In the genomic region with DNA sequence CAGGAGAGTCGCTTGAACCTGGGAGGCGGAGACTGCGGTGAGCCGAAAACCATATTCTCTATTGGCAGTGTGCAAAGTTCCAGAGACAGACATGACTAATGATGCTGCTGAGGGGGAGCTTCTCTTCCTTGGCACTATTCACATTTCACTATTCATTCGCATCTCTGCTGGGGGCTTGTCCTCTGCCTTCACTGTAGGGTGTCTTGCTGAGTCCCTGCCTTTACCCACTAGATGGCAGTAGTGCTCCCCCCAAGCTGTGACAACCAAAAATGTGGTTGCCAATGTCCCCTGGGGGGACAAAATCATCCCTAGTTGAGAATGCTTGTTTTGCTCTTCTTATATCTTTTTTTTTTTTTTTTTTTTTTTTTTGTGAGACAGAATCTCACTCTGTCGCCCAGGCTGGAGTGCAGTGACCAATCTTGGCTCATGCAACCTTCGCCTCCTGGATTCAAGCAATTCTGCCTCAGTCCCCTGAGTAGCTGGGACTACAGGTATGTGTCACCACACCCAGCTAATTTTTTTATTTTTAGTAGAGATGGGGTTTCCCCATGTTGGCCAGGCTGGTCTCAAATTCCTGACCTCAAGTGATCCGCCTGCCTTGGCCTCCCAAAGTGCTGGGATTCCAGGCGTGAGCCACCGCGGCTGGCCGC, we compare ENCODE assay signal across 8 cellular contexts. TPM values are rescaled to one million over a fixed set of nuclear protein-coding genes. Genes with fewer than 3 reads are reported as not detected.
A peak's percentile ranks its signal among the peaks of the same experiment; 100 is the strongest.
DNase-seq lines count a peak whose midpoint lies in the region; ATAC-seq, FAIRE-seq and TF ChIP-seq lines count a peak whose summit lies in the region.
"Not testable (repeated sequence)": the region's sequence is repeated elsewhere in the genome, so short reads cannot be mapped to it uniquely, and the experiment has no call there.

No MANE protein-coding gene starts in this region.

- not testable (repeated sequence) for H3K36me3 ChIP-seq in ovary
- H3K36me3 ChIP-seq in thyroid gland: peaks cover 25 to 35% of the 10 kb centered on the region in 2 donors

- POLR2A ChIA-PET in T-cell (lab: Charles Lee): interaction anchor here (0.6 kb wide), 2 partner anchors 137 to 1365 kb away, joined by 5 to 9 read pairs; no protein-coding TSS in a partner anchor
- POLR2A ChIA-PET in activated naive CD8-positive, alpha-beta T cell treated with anti-CD3 and anti-CD28 coated beads, Interleukin-2, amount 10 ng/mL, durations not matched to agents 7 days and 5 days (lab: Charles Lee): interaction anchor here (0.5 to 0.8 kb wide), 3 partner anchors 14 to 59 kb away, joined by 3 read pairs; no protein-coding TSS in a partner anchor

- H3K27me3 ChIP-seq in ovary, thyroid gland: not testable (repeated sequence)

- H3K9me3 ChIP-seq in ovary, thyroid gland: not testable (repeated sequence)

- CTCF ChIA-PET in T-cell (lab: Charles Lee): interaction anchor here (0.6 to 1.3 kb wide), 7 partner anchors 9 to 338 kb away, joined by 3 to 9 read pairs (median 4); no protein-coding TSS in a partner anchor

- H3K27ac ChIP-seq in ovary, thyroid gland: not testable (repeated sequence)

- ATAC-seq in HG02798 (IDR thresholded peaks at IDR 0.05; ENCODE audit: poor library complexity, unreplicated experiment): peak; percentile 74
- ATAC-seq in T-cell (replicated peaks in 1 of 4): peak; percentile 60 to 89 (median 76)
- peak; percentile 72 for ATAC-seq in activated naive CD8-positive, alpha-beta T cell treated with anti-CD3 and anti-CD28 coated beads, Interleukin-2, amount 10 ng/mL, durations not matched to agents 7 days and 5 days (ENCODE audit: low read depth)

- TF ChIP-seq CTCF in glutamatergic neuron (IDR thresholded peaks at IDR 0.05; ENCODE audit: partially characterized antibody, unreplicated experiment): peak; percentile 80
- TF ChIP-seq CTCF in ovary (IDR thresholded peaks at IDR 0.05): peak; percentile 61 to 72 (median 62)
- TF ChIP-seq CTCF in thyroid gland (IDR thresholded peaks at IDR 0.05): peak; percentile 73 to 86 (median 77)

- H3K36me3 Mint-ChIP-seq in T-cell: peaks cover 12% of the 10 kb centered on the region
- H3K36me3 Mint-ChIP-seq in activated naive CD8-positive, alpha-beta T cell treated with anti-CD3 and anti-CD28 coated beads, Interleukin-2, amount 10 ng/mL, durations not matched to agents 7 days and 5 days; glutamatergic neuron (ENCODE audit: unreplicated experiment): not testable (repeated sequence)

- H3K4me1 ChIP-seq in ovary (ENCODE audit: insufficient read depth); thyroid gland: not testable (repeated sequence)

- H3K4me1 Mint-ChIP-seq in T-cell: peaks cover 14 to 19% (median 14%) of the 10 kb centered on the region in 3 donors
- H3K4me1 Mint-ChIP-seq in activated naive CD8-positive, alpha-beta T cell treated with anti-CD3 and anti-CD28 coated beads, Interleukin-2, amount 10 ng/mL, durations not matched to agents 7 days and 5 days: peaks cover 11% of the 10 kb centered on the region
- not testable (repeated sequence) for H3K4me1 Mint-ChIP-seq in glutamatergic neuron (ENCODE audit: low read depth, unreplicated experiment)

- intact Hi-C loops in ovary (cut with DNase I): loop anchor here in 3 of 4 donors (5.0 to 10.0 kb wide), 3 partner anchors 79 to 89 kb away; no protein-coding TSS in a partner anchor
- intact Hi-C loops in thyroid gland (cut with DNase I): loop anchor here (5.0 to 10.0 kb wide), 2 partner anchors 76 to 121 kb away; no protein-coding TSS in a partner anchor

- 72 to 75% (median 73%) methylated on average over 12 of the region's 12 CpGs for WGBS in ovary, 3 donors
- 80 to 88% methylated on average over 12 of the region's 12 CpGs for WGBS in thyroid gland, 2 donors

- DNase-seq in NCI-H2029 (lab: John Stamatoyannopoulos, UW) (peak; percentile 44), T-cell (peak; percentile 27 to 74 (median 60)), glutamatergic neuron (peak; percentile 73), ovary (peak in 3 of 5 donors; percentile 62 to 76 (median 66)), thyroid gland (peak; percentile 52 to 61)
- not testable (repeated sequence) for DNase-seq in activated naive CD8-positive, alpha-beta T cell treated with anti-CD3 and anti-CD28 coated beads, Interleukin-2, amount 10 ng/mL, durations not matched to agents 7 days and 5 days

- not testable (repeated sequence) for H3K4me3 ChIP-seq in ovary; thyroid gland (replicated peaks in 1 of 3)

- not testable (repeated sequence) for H3K27me3 Mint-ChIP-seq in T-cell; activated naive CD8-positive, alpha-beta T cell treated with anti-CD3 and anti-CD28 coated beads, Interleukin-2, amount 10 ng/mL, durations not matched to agents 7 days and 5 days; glutamatergic neuron (ENCODE audit: unreplicated experiment)

- not testable (repeated sequence) for TF ChIP-seq POLR2A in ovary (IDR thresholded peaks at IDR 0.05); thyroid gland (IDR thresholded peaks at IDR 0.05)

- not testable (repeated sequence) for TF ChIP-seq EP300 in ovary (IDR thresholded peaks at IDR 0.05)

- not testable (repeated sequence) for H3K27ac Mint-ChIP-seq in T-cell; activated naive CD8-positive, alpha-beta T cell treated with anti-CD3 and anti-CD28 coated beads, Interleukin-2, amount 10 ng/mL, durations not matched to agents 7 days and 5 days; glutamatergic neuron (ENCODE audit: unreplicated experiment)

- peak; percentile 94 for FAIRE-seq in G401.6 (lab: Jason Lieb, UNC)

- H3K4me3 Mint-ChIP-seq in T-cell; activated naive CD8-positive, alpha-beta T cell treated with anti-CD3 and anti-CD28 coated beads, Interleukin-2, amount 10 ng/mL, durations not matched to agents 7 days and 5 days; glutamatergic neuron (ENCODE audit: unreplicated experiment): not testable (repeated sequence)

- not testable (repeated sequence) for H3K9me3 Mint-ChIP-seq in T-cell; activated naive CD8-positive, alpha-beta T cell treated with anti-CD3 and anti-CD28 coated beads, Interleukin-2, amount 10 ng/mL, durations not matched to agents 7 days and 5 days; glutamatergic neuron (ENCODE audit: unreplicated experiment)

RNA-seq across cellular contexts. Expression of a gene that starts 57.5 kb away (rescaled TPM):
- total RNA-seq in T-cell (10 to 100 TPM; 58.8 to 71.0 (median 62.6) TPM), glutamatergic neuron (ENCODE audit: unreplicated experiment) (54.6 TPM), ovary (100 to 1,000 TPM in 4 of 7 donors, 10 to 100 TPM in 3; 48.6 to 153 (median 105) TPM), thyroid gland (100 to 1,000 TPM in 2 of 4 donors, 10 to 100 TPM in 2; 47.0 to 173 (median 94.8) TPM)
- total RNA-seq in activated naive CD8-positive, alpha-beta T cell treated with anti-CD3 and anti-CD28 coated beads, Interleukin-2, amount 10 ng/mL, durations not matched to agents 7 days and 5 days: 10 to 100 TPM; 51.9 to 57.2 TPM
- polyA plus RNA-seq in ovary: 10 to 100 TPM; 60.4 to 69.8 TPM
